27 cellular contexts compared by ENCODE assay signal in the genomic region with DNA sequence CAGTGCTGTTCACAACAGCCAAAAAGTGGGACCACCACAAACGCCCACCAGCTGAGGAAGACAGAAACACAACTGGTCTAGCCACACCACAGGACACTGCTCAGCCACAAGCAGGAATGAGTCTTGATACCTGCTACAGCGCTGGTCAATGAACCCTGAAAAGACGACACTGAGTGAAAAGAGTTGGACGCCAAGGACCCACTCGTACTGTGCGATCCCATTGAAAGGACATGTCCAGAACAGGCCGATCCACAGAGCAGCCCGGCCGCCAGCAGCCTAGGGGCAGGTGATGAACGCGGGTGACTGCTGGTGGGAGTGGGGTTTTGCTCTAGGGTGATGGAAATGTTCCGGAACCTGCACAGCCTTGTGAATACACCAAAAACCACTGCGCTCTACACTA. TPM values are rescaled to one million over a fixed set of nuclear protein-coding genes. Genes with fewer than 3 reads are reported as not detected.
DNase-seq lines count a peak whose midpoint lies in the region; ATAC-seq, FAIRE-seq and TF ChIP-seq lines count a peak whose summit lies in the region.
"Had no signal": no experiment of that assay in that cellular context is flagged by ENCODE, and none has a peak within 500 bp of the region (broad histone marks: within the 10 kb centered on the region; RNA-seq: fewer than 3 reads in every experiment).

No MANE protein-coding gene starts in this region.

- no peak overlapping the region for H2BK15ac ChIP-seq in neuronal stem cell (ENCODE audit: low read length)

- H2BK5ac ChIP-seq in neuronal stem cell (ENCODE audit: low read length): no peak overlapping the region

- intact Hi-C loops in transverse colon (cut with DNase I; ENCODE audit: low total_unique reads): no loop called here

- H3K4me3 ChIP-seq in neuronal stem cell (ENCODE audit: low read length in 2 of 2) (no peak overlapping the region), transverse colon (no peak overlapping the region)
- H3K4me3 ChIP-seq: BLaER1 treated with 17β-estradiol and CSF1 and Interleukin-3, amounts not matched to agents 10 nM and 100 nM; GM23248; PC-9; SJSA1 had no signal

- no peak overlapping the region for H2BK120ac ChIP-seq in neuronal stem cell (ENCODE audit: low read depth, low read length)

- no peak for TF ChIP-seq POLR2A in transverse colon (IDR thresholded peaks at IDR 0.05)

- H3K14ac ChIP-seq in neuronal stem cell (ENCODE audit: low read length): peak overlapping the region; percentile 38

- H3K23ac ChIP-seq in neuronal stem cell (ENCODE audit: low read depth, low read length, poor library complexity): no peak overlapping the region

- H2AK5ac ChIP-seq in neuronal stem cell (ENCODE audit: low read depth, low read length): no peak overlapping the region

- no peak overlapping the region for H3K4me3 Mint-ChIP-seq in activated naive CD4-positive, alpha-beta T cell treated with anti-CD3 and anti-CD28 coated beads, Interleukin-2, amount 10 ng/mL, durations not matched to agents 7 days and 5 days
- no peak overlapping the region for H3K4me3 Mint-ChIP-seq in activated naive CD8-positive, alpha-beta T cell treated with anti-CD3 and anti-CD28 coated beads for 36 hours
- H3K4me3 Mint-ChIP-seq: CD4-positive, alpha-beta memory T cell had no signal

- no peak overlapping the region for H3K18ac ChIP-seq in neuronal stem cell (ENCODE audit: low read length)

- peaks cover 49% of the 10 kb centered on the region for H3K36me3 Mint-ChIP-seq in activated naive CD4-positive, alpha-beta T cell treated with anti-CD3 and anti-CD28 coated beads, Interleukin-2, amount 10 ng/mL, durations not matched to agents 7 days and 5 days
- peaks cover 5% of the 10 kb centered on the region for H3K36me3 Mint-ChIP-seq in activated naive CD8-positive, alpha-beta T cell treated with anti-CD3 and anti-CD28 coated beads for 36 hours

- H3K4me1 Mint-ChIP-seq in activated naive CD4-positive, alpha-beta T cell treated with anti-CD3 and anti-CD28 coated beads, Interleukin-2, amount 10 ng/mL, durations not matched to agents 7 days and 5 days: no peaks in the 10 kb centered on the region
- no peaks in the 10 kb centered on the region for H3K4me1 Mint-ChIP-seq in activated naive CD8-positive, alpha-beta T cell treated with anti-CD3 and anti-CD28 coated beads for 36 hours
- H3K4me1 Mint-ChIP-seq: CD4-positive, alpha-beta memory T cell had no signal

- H3K79me1 ChIP-seq in neuronal stem cell (ENCODE audit: low read depth, low read length): peaks cover 2% of the 10 kb centered on the region

- no peak overlapping the region for H4K8ac ChIP-seq in neuronal stem cell (ENCODE audit: low read depth, low read length)

- WGBS in neuronal stem cell (ENCODE audit: extremely low coverage in 2 of 2, insufficient read length in 2 of 2, insufficient replicate concordance in 1 of 2), 2 donors: no CpG with 5 or more reads among the region's 13 CpGs
- WGBS in transverse colon (ENCODE audit: low coverage in 1 of 2), 2 donors: 60 to 90% methylated on average over 1 to 13 of the region's 13 CpGs

- H3K27ac ChIP-seq in neuronal stem cell (replicated peaks; ENCODE audit: low read length) (no peak overlapping the region), transverse colon (no peak overlapping the region)
- H3K27ac ChIP-seq: BLaER1 treated with 17β-estradiol and CSF1 and Interleukin-3, amounts not matched to agents 10 nM and 100 nM; GM23248; PC-9; SJSA1 had no signal

- FAIRE-seq in D721Med (lab: Jason Lieb, UNC): no peak
- FAIRE-seq: A204.1, G401.6 had no signal

- peaks cover 0 to 2% of the 10 kb centered on the region in 2 donors for H3K9me3 ChIP-seq in neuronal stem cell (replicated peaks in 1 of 2; ENCODE audit: control insufficient read depth in 2 of 2, insufficient read depth in 1 of 2, low read depth in 1 of 2, low read length in 2 of 2)
- H3K9me3 ChIP-seq in transverse colon: no peaks in the 10 kb centered on the region
- H3K9me3 ChIP-seq: BLaER1 treated with 17β-estradiol and CSF1 and Interleukin-3, amounts not matched to agents 10 nM and 100 nM; SJSA1 had no signal

- no peaks in the 10 kb centered on the region for H3K27me3 Mint-ChIP-seq in activated naive CD4-positive, alpha-beta T cell treated with anti-CD3 and anti-CD28 coated beads, Interleukin-2, amount 10 ng/mL, durations not matched to agents 7 days and 5 days
- no peaks in the 10 kb centered on the region for H3K27me3 Mint-ChIP-seq in activated naive CD8-positive, alpha-beta T cell treated with anti-CD3 and anti-CD28 coated beads for 36 hours
- H3K27me3 Mint-ChIP-seq: CD4-positive, alpha-beta memory T cell had no signal

- H3K4me2 ChIP-seq in neuronal stem cell (ENCODE audit: insufficient read depth, low read length, poor library complexity, severe bottlenecking): no peak overlapping the region
- H3K4me2 ChIP-seq: BLaER1 treated with 17β-estradiol and CSF1 and Interleukin-3, amounts not matched to agents 10 nM and 100 nM; PC-9 had no signal

- H3K4ac ChIP-seq in neuronal stem cell (ENCODE audit: low read length): no peak overlapping the region

- H3K4me1 ChIP-seq in neuronal stem cell (ENCODE audit: control insufficient read depth in 2 of 2, insufficient read depth in 1 of 2, low read depth in 1 of 2, low read length in 2 of 2) (peaks cover 2 to 3% of the 10 kb centered on the region in 2 donors), transverse colon (no peaks in the 10 kb centered on the region)
- H3K4me1 ChIP-seq: SJSA1 had no signal

- H3K36me3 ChIP-seq in neuronal stem cell (replicated peaks in 1 of 2; ENCODE audit: control insufficient read depth in 2 of 2, insufficient read depth in 2 of 2, low read length in 2 of 2) (peaks cover 26 to 78% of the 10 kb centered on the region in 2 donors), transverse colon (peaks cover 0 to 49% (median 22%) of the 10 kb centered on the region in 4 donors)

- no peak overlapping the region for H4K91ac ChIP-seq in neuronal stem cell (ENCODE audit: low read depth, low read length, poor library complexity)

- ATAC-seq in GM21576 (IDR thresholded peaks at IDR 0.05; ENCODE audit: unreplicated experiment): no peak

- H2BK12ac ChIP-seq in neuronal stem cell (ENCODE audit: low read length): no peak overlapping the region

- TF ChIP-seq EP300 in transverse colon (IDR thresholded peaks at IDR 0.05; ENCODE audit: low read depth): no peak

- H3K9me3 Mint-ChIP-seq in activated naive CD4-positive, alpha-beta T cell treated with anti-CD3 and anti-CD28 coated beads, Interleukin-2, amount 10 ng/mL, durations not matched to agents 7 days and 5 days: no peaks in the 10 kb centered on the region
- no peaks in the 10 kb centered on the region for H3K9me3 Mint-ChIP-seq in activated naive CD8-positive, alpha-beta T cell treated with anti-CD3 and anti-CD28 coated beads for 36 hours

- no peak overlapping the region for H2AFZ ChIP-seq in neuronal stem cell (ENCODE audit: low read length)
- H2AFZ ChIP-seq: GM23248, PC-9 had no signal

- no peak overlapping the region for H3K27ac Mint-ChIP-seq in activated naive CD4-positive, alpha-beta T cell treated with anti-CD3 and anti-CD28 coated beads, Interleukin-2, amount 10 ng/mL, durations not matched to agents 7 days and 5 days
- no peak overlapping the region for H3K27ac Mint-ChIP-seq in activated naive CD8-positive, alpha-beta T cell treated with anti-CD3 and anti-CD28 coated beads for 36 hours
- H3K27ac Mint-ChIP-seq: CD4-positive, alpha-beta memory T cell had no signal

- TF ChIP-seq CTCF in transverse colon (IDR thresholded peaks at IDR 0.05): no peak
- no peak for TF ChIP-seq CTCF in D721Med (IDR thresholded peaks at IDR 0.05; ENCODE audit: insufficient read depth, missing control alignments)

- H3K27me3 ChIP-seq in neuronal stem cell (ENCODE audit: control insufficient read depth in 3 of 3, insufficient read depth in 3 of 3, low read depth in 1 of 3, low read length in 3 of 3): no peaks in the 10 kb centered on the region
- no peaks in the 10 kb centered on the region for H3K27me3 ChIP-seq in transverse colon
- H3K27me3 ChIP-seq: BLaER1 treated with 17β-estradiol and CSF1 and Interleukin-3, amounts not matched to agents 10 nM and 100 nM; SJSA1 had no signal

- peak; percentile 1 for DNase-seq in activated naive CD4-positive, alpha-beta T cell treated with anti-CD3 and anti-CD28 coated beads, Interleukin-2, amount 10 ng/mL, durations not matched to agents 7 days and 5 days
- DNase-seq in activated naive CD4-positive, alpha-beta T cell treated with anti-CD3 and anti-CD28 coated beads, Interleukin-2, amount 50 U/mL, for 16 hours: no peak
- DNase-seq in ecto neural progenitor cell (ENCODE audit: low spot score) (peak; percentile 14), neuronal stem cell (ENCODE audit: low spot score) (no peak), transverse colon (peak; percentile 1), D721Med (ENCODE audit: insufficient read length, low spot score) (no peak)
- no peak for DNase-seq in activated naive CD8-positive, alpha-beta T cell treated with anti-CD3 and anti-CD28 coated beads for 36 hours
- DNase-seq: AML-193; CD4-positive, alpha-beta memory T cell; COR-L47; GM23248; H7; IMR-90; KG1; MM.1S; NCI-H2029; NCI-H446; NCI-H526 treated with DMSO at 0.1 percent for 48 hours; PC-9; Right ventricle myocardium superior; RPMI8226 had no signal

- H3K9ac ChIP-seq in neuronal stem cell (ENCODE audit: low read depth, low read length, poor library complexity): peak overlapping the region; percentile 60
- H3K9ac ChIP-seq: BLaER1 treated with 17β-estradiol and CSF1 and Interleukin-3, amounts not matched to agents 10 nM and 100 nM; GM23248 had no signal

- in situ Hi-C loops in transverse colon (cut with MboI; ENCODE audit: low pct_ligation_motif_present in 1 of 4, low pct_unique_long_range_greater_than_20kb in 1 of 4, low sequenced_read_pairs in 3 of 4): loop anchor here (25.0 kb wide), 2 partner anchors 91 to 241 kb away; a partner anchor contains a TSS

- CTCF ChIA-PET in activated naive CD4-positive, alpha-beta T cell treated with anti-CD3 and anti-CD28 coated beads, Interleukin-2, amount 10 ng/mL, durations not matched to agents 7 days and 5 days (lab: Charles Lee): interaction anchor here (0.8 kb wide), 1 partner anchor 126 kb away, joined by 3 read pairs; no protein-coding TSS in a partner anchor

RNA-seq across cellular contexts. Expression of a gene that starts 10.6 kb away (rescaled TPM):
- 0.32 TPM for polyA plus RNA-seq in neuronal stem cell (2013, experiment 1 of 2)
- polyA plus RNA-seq in neuronal stem cell (2013, experiment 2 of 2): 0.18 TPM
- not detected for total RNA-seq in transverse colon
- total RNA-seq in activated naive CD8-positive, alpha-beta T cell treated with anti-CD3 and anti-CD28 coated beads for 36 hours: not detected
- total RNA-seq: CD4-positive, alpha-beta memory T cell; GM23248; H7; IMR-90; PC-9; SJSA1 had no signal
- polyA plus RNA-seq: AG04450; CD4-positive, alpha-beta memory T cell; GM23248; IMR-90 had no signal

Comparison
In these comparisons a context has a peak if more than half of its experiments do, and no peak if none do; other contexts are left out.
1. DNase-seq: peak in activated naive CD4-positive, alpha-beta T cell treated with anti-CD3 and anti-CD28 coated beads, Interleukin-2, amount 10 ng/mL, durations not matched to agents 7 days and 5 days (single experiment), ecto neural progenitor cell (single experiment) and transverse colon (single experiment); none in activated naive CD4-positive, alpha-beta T cell treated with anti-CD3 and anti-CD28 coated beads, Interleukin-2, amount 50 U/mL, for 16 hours (single experiment), neuronal stem cell (single experiment), activated naive CD8-positive, alpha-beta T cell treated with anti-CD3 and anti-CD28 coated beads for 36 hours (single experiment) and D721Med (single experiment).